ENCODE assay signal across 9 cellular contexts in the genomic region with DNA sequence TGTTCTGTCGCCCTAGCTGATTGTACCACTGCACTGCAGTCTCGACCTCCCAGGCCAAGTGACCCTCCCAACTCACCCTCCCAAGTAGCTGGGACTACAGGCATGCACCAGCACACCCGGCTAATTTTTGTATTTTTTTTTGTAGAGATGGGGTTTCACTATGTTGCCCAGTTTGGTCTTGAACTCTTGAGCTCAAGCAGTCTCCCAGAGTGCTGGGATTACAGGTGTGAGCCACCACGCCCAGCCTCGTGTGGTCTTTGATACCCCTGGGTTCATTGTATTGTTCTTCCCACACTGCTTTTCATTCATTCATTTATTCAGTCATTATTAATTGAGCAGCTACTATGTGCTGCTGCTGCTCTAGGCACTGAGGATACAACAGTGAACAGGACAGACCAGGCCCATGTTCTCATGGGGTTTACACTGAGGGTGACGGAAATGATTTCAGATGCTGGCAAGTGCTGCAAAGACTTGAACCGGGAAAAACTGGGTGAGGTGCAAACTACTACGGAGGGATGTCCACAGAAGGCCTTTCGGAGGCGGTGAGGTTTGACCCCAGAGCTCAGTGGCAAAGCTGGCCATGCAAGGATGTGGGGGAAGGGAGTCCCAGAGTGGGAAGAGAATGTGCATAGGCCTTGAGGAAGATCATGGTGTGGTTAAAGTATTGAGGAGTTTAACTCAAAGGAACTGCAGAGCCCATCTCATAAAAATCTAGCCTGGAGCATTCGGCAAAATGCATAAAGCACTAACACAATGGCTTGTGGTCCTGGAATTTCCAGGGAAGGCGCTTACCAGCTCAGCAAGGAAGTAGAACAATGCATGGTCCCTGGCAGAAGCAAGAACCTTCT. TPM values are rescaled to one million over a fixed set of nuclear protein-coding genes. Genes with fewer than 3 reads are reported as not detected.
DNase-seq lines count a peak whose midpoint lies in the region; ATAC-seq and TF ChIP-seq lines count a peak whose summit lies in the region.
"Had no signal": no experiment of that assay in that cellular context is flagged by ENCODE, and none has a peak within 500 bp of the region (broad histone marks: within the 10 kb centered on the region; RNA-seq: fewer than 3 reads in every experiment).

No MANE protein-coding gene starts in this region.

- H2BK12ac ChIP-seq in trophoblast cell (ENCODE audit: low read length) = no peak overlapping the region

- peaks cover 48% of the 10 kb centered on the region for H3K36me3 Mint-ChIP-seq in GM23338 (ENCODE audit: low read depth)
- peaks cover 40% of the 10 kb centered on the region for H3K36me3 Mint-ChIP-seq in dendritic cell treated with granulocyte-macrophage colony-stimulating factor and Interleukin-4, amounts not matched to agents 40 ng/mL and 50 ng/mL, for 4 days (ENCODE audit: low read depth)

- CTCF ChIA-PET in OCI-LY7 (lab: Charles Lee; ENCODE audit: unreplicated experiment) = no interaction called here

- no peaks in the 10 kb centered on the region; the same call in 1 of the 2 replicates for H3F3A ChIP-seq in GM23338 (replicated peaks; ENCODE audit: low read depth)

- no peak overlapping the region for H4K91ac ChIP-seq in trophoblast cell (ENCODE audit: low read depth, low read length)

- no peak overlapping the region for H2BK120ac ChIP-seq in trophoblast cell (ENCODE audit: insufficient read depth, low read length, poor library complexity)

- peaks cover 28% of the 10 kb centered on the region for H3K9me3 ChIP-seq in OCI-LY7 (ENCODE audit: low read length)
- H3K9me3 ChIP-seq in trophoblast cell (ENCODE audit: insufficient read depth, low read depth, low read length) = peaks cover 4% of the 10 kb centered on the region
- no peaks in the 10 kb centered on the region for H3K9me3 ChIP-seq in ovary

- H2AFZ ChIP-seq in GM23338 (no peak overlapping the region), OCI-LY7 (ENCODE audit: low read length) (no peak overlapping the region), trophoblast cell (ENCODE audit: insufficient read depth, low read length, poor library complexity) (no peak overlapping the region)

- H4K12ac ChIP-seq in trophoblast cell (ENCODE audit: low read depth, low read length) = no peak overlapping the region

- H3K14ac ChIP-seq in trophoblast cell (ENCODE audit: low read length) = no peak overlapping the region

- peaks cover 36% of the 10 kb centered on the region for H3K4me1 Mint-ChIP-seq in GM23338
- peaks cover 80% of the 10 kb centered on the region for H3K4me1 Mint-ChIP-seq in dendritic cell treated with granulocyte-macrophage colony-stimulating factor and Interleukin-4, amounts not matched to agents 40 ng/mL and 50 ng/mL, for 4 days (ENCODE audit: low read depth)

- H3K27ac ChIP-seq in GM23338 (ENCODE audit: low read depth) (peak overlapping the region; percentile 85), OCI-LY7 (ENCODE audit: low read depth, low read length, poor library complexity, severe bottlenecking) (peak overlapping the region; percentile 37), trophoblast cell (ENCODE audit: low read depth, low read length) (peak overlapping the region; percentile 48), ovary (no peak overlapping the region)
- H3K27ac ChIP-seq: brain microvascular endothelial cell had no signal

- TF ChIP-seq EP300 in ovary (IDR thresholded peaks at IDR 0.05) = no peak

- ATAC-seq in GM23338 = no peak
- ATAC-seq in activated CD4-positive, CD25-positive, alpha-beta regulatory T cell treated with anti-CD3 and anti-CD28 coated beads, Interleukin-2, amount 50 U/mL, for 24 hours = no peak
- ATAC-seq in HG03439 (IDR thresholded peaks at IDR 0.05; ENCODE audit: unreplicated experiment) = no peak

- H3K79me2 ChIP-seq in GM23338 (replicated peaks; ENCODE audit: insufficient read depth) (peaks cover 100% of the 10 kb centered on the region), OCI-LY7 (ENCODE audit: insufficient read depth, low read depth, low read length) (peaks cover 100% of the 10 kb centered on the region), trophoblast cell (ENCODE audit: control insufficient read depth, insufficient read depth, low read length, poor library complexity) (no peaks in the 10 kb centered on the region)

- TF ChIP-seq CTCF in GM23338 (conservative IDR thresholded peaks at IDR 0.05; ENCODE audit: low read depth in 2 of 2) = no peak
- TF ChIP-seq CTCF in OCI-LY7 (conservative IDR thresholded peaks at IDR 0.05; ENCODE audit: low read length) = no peak
- no peak for TF ChIP-seq CTCF in ovary (IDR thresholded peaks at IDR 0.05)

- no peaks in the 10 kb centered on the region for H3K27me3 ChIP-seq in GM23338 (ENCODE audit: insufficient read depth)
- H3K27me3 ChIP-seq in trophoblast cell (ENCODE audit: insufficient read depth, low read length) = no peaks in the 10 kb centered on the region
- no peaks in the 10 kb centered on the region for H3K27me3 ChIP-seq in ovary
- H3K27me3 ChIP-seq: brain microvascular endothelial cell had no signal

- H2AK5ac ChIP-seq in trophoblast cell (ENCODE audit: low read length) = no peak overlapping the region

- WGBS in trophoblast cell (ENCODE audit: extremely low coverage, insufficient coverage, insufficient read length) = no CpG with 5 or more reads among the region's 12 CpGs
- WGBS in ovary, 3 donors = 87 to 88% (median 88%) methylated on average over 12 of the region's 12 CpGs

- H3K4me2 ChIP-seq in GM23338 (no peak overlapping the region), OCI-LY7 (ENCODE audit: low read length) (no peak overlapping the region), trophoblast cell (ENCODE audit: low read length) (no peak overlapping the region)

- no peak overlapping the region for H2BK5ac ChIP-seq in trophoblast cell (ENCODE audit: low read depth, low read length, poor library complexity)

- BruUV-seq in OCI-LY7 (replicated peaks; lab: Mats Ljungman, UMichigan) = no TSS peak

- peak; percentile 43 for DNase-seq in GM23338 (ENCODE audit: low spot score)
- no peak for DNase-seq in OCI-LY7 (ENCODE audit: low spot score)
- no peak for DNase-seq in trophoblast cell
- DNase-seq in ovary = no peak
- DNase-seq: brain microvascular endothelial cell, DMS 273 treated with DMSO at 0.1 percent for 48 hours had no signal

- no peak overlapping the region for H3K4me3 Mint-ChIP-seq in GM23338
- no peak overlapping the region for H3K4me3 Mint-ChIP-seq in dendritic cell treated with granulocyte-macrophage colony-stimulating factor and Interleukin-4, amounts not matched to agents 40 ng/mL and 50 ng/mL, for 4 days

- H3K36me3 ChIP-seq in GM23338 (ENCODE audit: insufficient read depth) (no peaks in the 10 kb centered on the region; the same call in 1 of the 2 replicates), OCI-LY7 (ENCODE audit: insufficient read depth, low read length) (peaks cover 65% of the 10 kb centered on the region), trophoblast cell (ENCODE audit: control insufficient read depth in 1 of 2, insufficient read depth in 2 of 2, low read length in 2 of 2) (no peaks in the 10 kb centered on the region), ovary (no peaks in the 10 kb centered on the region)
- H3K36me3 ChIP-seq: brain microvascular endothelial cell had no signal

- H3K4ac ChIP-seq in trophoblast cell (ENCODE audit: low read depth, low read length) = no peak overlapping the region

- peak overlapping the region; percentile 73; the same call in 1 of the 2 replicates for H3K27ac Mint-ChIP-seq in GM23338
- peak overlapping the region; percentile 11 for H3K27ac Mint-ChIP-seq in dendritic cell treated with granulocyte-macrophage colony-stimulating factor and Interleukin-4, amounts not matched to agents 40 ng/mL and 50 ng/mL, for 4 days

- H4K20me1 ChIP-seq in GM23338 (replicated peaks; ENCODE audit: insufficient read depth) = peaks cover 51% of the 10 kb centered on the region
- no peaks in the 10 kb centered on the region for H4K20me1 ChIP-seq in OCI-LY7 (ENCODE audit: insufficient read depth, low read length)

- H3K18ac ChIP-seq in trophoblast cell (ENCODE audit: low read length) = no peak overlapping the region

- intact Hi-C loops in OCI-LY7 (cut with micrococcal nuclease; ENCODE audit: unreplicated experiment) (no loop called here), ovary (cut with DNase I) (loop anchor here in 1 of 4 donors (10.0 kb wide), 1 partner anchor 56 kb away; no protein-coding TSS in a partner anchor)
- intact Hi-C loops in dendritic cell treated with granulocyte-macrophage colony-stimulating factor and Interleukin-4, amounts not matched to agents 40 ng/mL and 50 ng/mL, for 4 days (cut with micrococcal nuclease) = no loop called here

- POLR2A ChIA-PET in OCI-LY7 (lab: Charles Lee) = interaction anchor here (0.6 to 0.8 kb wide), 2 partner anchors 9 to 119 kb away, joined by 3 read pairs; no protein-coding TSS in a partner anchor

- no peaks in the 10 kb centered on the region for H3K79me1 ChIP-seq in trophoblast cell (ENCODE audit: low read length)

- no peak overlapping the region for H3K23ac ChIP-seq in trophoblast cell (ENCODE audit: low read length)

- H3K9ac ChIP-seq in trophoblast cell (ENCODE audit: low read length) = no peak overlapping the region

- H4K8ac ChIP-seq in trophoblast cell (ENCODE audit: low read depth, low read length) = no peak overlapping the region

- H3K4me1 ChIP-seq in GM23338 (ENCODE audit: insufficient read depth) (peaks cover 45% of the 10 kb centered on the region), OCI-LY7 (ENCODE audit: insufficient read depth, low read length, poor library complexity, severe bottlenecking) (peaks cover 12% of the 10 kb centered on the region), trophoblast cell (ENCODE audit: control insufficient read depth in 1 of 2, insufficient read depth in 2 of 2, low read length in 2 of 2) (peaks cover 3 to 14% of the 10 kb centered on the region in 2 experiments), ovary (ENCODE audit: insufficient read depth) (peaks cover 1% of the 10 kb centered on the region)

- H3K9me2 ChIP-seq in GM23338 (ENCODE audit: insufficient read depth) = no peaks in the 10 kb centered on the region
- no peaks in the 10 kb centered on the region for H3K9me2 ChIP-seq in OCI-LY7 (ENCODE audit: insufficient read depth, low read length)

- peaks cover 32% of the 10 kb centered on the region for H3K9me3 Mint-ChIP-seq in GM23338
- peaks cover 12% of the 10 kb centered on the region for H3K9me3 Mint-ChIP-seq in dendritic cell treated with granulocyte-macrophage colony-stimulating factor and Interleukin-4, amounts not matched to agents 40 ng/mL and 50 ng/mL, for 4 days

- no peak for TF ChIP-seq POLR2A in ovary (IDR thresholded peaks at IDR 0.05)

- peaks cover 7% of the 10 kb centered on the region for H3K27me3 Mint-ChIP-seq in GM23338 (ENCODE audit: insufficient read depth, low read depth, poor library complexity)
- H3K27me3 Mint-ChIP-seq in dendritic cell treated with granulocyte-macrophage colony-stimulating factor and Interleukin-4, amounts not matched to agents 40 ng/mL and 50 ng/mL, for 4 days = no peaks in the 10 kb centered on the region

- no peak overlapping the region for H3K4me3 ChIP-seq in GM23338
- no peak overlapping the region for H3K4me3 ChIP-seq in OCI-LY7 (ENCODE audit: low read depth, low read length, poor library complexity, severe bottlenecking)
- no peak overlapping the region for H3K4me3 ChIP-seq in trophoblast cell (ENCODE audit: low read depth, low read length)
- H3K4me3 ChIP-seq in ovary = no peak overlapping the region

RNA-seq across cellular contexts. Expression of a gene that starts 10.9 kb away (rescaled TPM):
- 46.6 and 48.2 TPM in 2 replicates for total RNA-seq in GM23338 (2014; rRNA removed; shearing (Covaris generic))
- 11.0 and 12.6 TPM in 2 replicates for polyA plus RNA-seq in GM23338 (2016; fragmentation: Nextera tagmentation; extraction: Ambion mirVana)
- 39.9 and 43.3 TPM in 2 replicates for total RNA-seq in OCI-LY7 (2014; rRNA removed; shearing (Covaris generic))
- 71.8 and 72.8 TPM in 2 replicates for total RNA-seq in OCI-LY7 (2022)
- 15.6 and 16.1 TPM in 2 replicates for polyA plus RNA-seq in trophoblast cell (2013)
- 10 to 100 TPM; 10.0 to 31.1 (median 24.9) TPM for total RNA-seq in ovary
- polyA plus RNA-seq in ovary = 10 to 100 TPM; 10.3 to 17.3 TPM

Comparison
In these comparisons a context has a peak if more than half of its experiments do, and no peak if none do; other contexts are left out.
1. H3K27ac ChIP-seq: peak in GM23338 (single experiment), OCI-LY7 (single experiment) and trophoblast cell (single experiment); none in ovary (0 of 2).